10 cellular contexts compared by ENCODE assay signal in genomic region chr3:359672-360071, GRCh38.
DNase-seq lines count a peak whose midpoint lies in the region; ATAC-seq lines count a peak whose summit lies in the region.
"Had no signal": no experiment of that assay in that cellular context is flagged by ENCODE, and none has a peak within 500 bp of the region (broad histone marks: within the 10 kb centered on the region; RNA-seq: fewer than 3 reads in every experiment).

No MANE protein-coding gene starts in this region.

- ATAC-seq in GM18870 (IDR thresholded peaks at IDR 0.05; ENCODE audit: unreplicated experiment) (peak; percentile 63), GM21529 (IDR thresholded peaks at IDR 0.05; ENCODE audit: unreplicated experiment) (peak; percentile 66), HG03135 (IDR thresholded peaks at IDR 0.05; ENCODE audit: unreplicated experiment) (peak; percentile 72), left colon (no peak)

- intact Hi-C loops in left colon (cut with DNase I, micrococcal nuclease) = no loop called here

- DNase-seq in germinal center (ENCODE audit: low spot score) (peak; percentile 46), left colon (no peak), NCI-H2171 (lab: John Stamatoyannopoulos, UW) (no peak)
- DNase-seq in activated naive CD4-positive, alpha-beta T cell treated with anti-CD3 and anti-CD28 coated beads, Interleukin-2, amount 50 U/mL, for 16 hours = no peak
- DNase-seq in stimulated activated CD4-positive, alpha-beta T cell treated with anti-CD3 and anti-CD28 coated beads, Interleukin-4, amount 100 ng/mL, for 4 hours = no peak
- DNase-seq: activated naive CD4-positive, alpha-beta T cell; NCI-H1930 had no signal
